Comparison of ENCODE assay signal across 1 cellular context in genomic region chr6:26087284-26088115, GRCh38.
TF ChIP-seq lines count a peak whose summit lies in the region.

A gene with protein sequence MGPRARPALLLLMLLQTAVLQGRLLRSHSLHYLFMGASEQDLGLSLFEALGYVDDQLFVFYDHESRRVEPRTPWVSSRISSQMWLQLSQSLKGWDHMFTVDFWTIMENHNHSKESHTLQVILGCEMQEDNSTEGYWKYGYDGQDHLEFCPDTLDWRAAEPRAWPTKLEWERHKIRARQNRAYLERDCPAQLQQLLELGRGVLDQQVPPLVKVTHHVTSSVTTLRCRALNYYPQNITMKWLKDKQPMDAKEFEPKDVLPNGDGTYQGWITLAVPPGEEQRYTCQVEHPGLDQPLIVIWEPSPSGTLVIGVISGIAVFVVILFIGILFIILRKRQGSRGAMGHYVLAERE (plus strand): TSS chr6:26087429. CDS start chr6:26087441, 12 bp downstream.

TF ChIP-seq in HepG2, 621 proteins besides CTCF, POLR2A, EP300 and RAD21 (continued from another document):
- TF ChIP-seq, protein P1, sequence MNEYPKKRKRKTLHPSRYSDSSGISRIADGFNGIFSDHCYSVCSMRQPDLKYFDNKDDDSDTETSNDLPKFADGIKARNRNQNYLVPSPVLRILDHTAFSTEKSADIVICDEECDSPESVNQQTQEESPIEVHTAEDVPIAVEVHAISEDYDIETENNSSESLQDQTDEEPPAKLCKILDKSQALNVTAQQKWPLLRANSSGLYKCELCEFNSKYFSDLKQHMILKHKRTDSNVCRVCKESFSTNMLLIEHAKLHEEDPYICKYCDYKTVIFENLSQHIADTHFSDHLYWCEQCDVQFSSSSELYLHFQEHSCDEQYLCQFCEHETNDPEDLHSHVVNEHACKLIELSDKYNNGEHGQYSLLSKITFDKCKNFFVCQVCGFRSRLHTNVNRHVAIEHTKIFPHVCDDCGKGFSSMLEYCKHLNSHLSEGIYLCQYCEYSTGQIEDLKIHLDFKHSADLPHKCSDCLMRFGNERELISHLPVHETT (CRISPR knock-in tag; conservative IDR thresholded peaks at IDR 0.05), result no peak
- TF ChIP-seq ZNF879 (CRISPR knock-in tag; IDR thresholded peaks at IDR 0.05) (no peak), RFX3 (CRISPR knock-in tag; IDR thresholded peaks at IDR 0.05) (no peak), TAF15 (IDR thresholded peaks at IDR 0.05; ENCODE audit: low read depth, low read length, poor library complexity, severe bottlenecking) (peak; percentile 52), YEATS2 (CRISPR knock-in tag; IDR thresholded peaks at IDR 0.05; ENCODE audit: borderline replicate concordance) (no peak), ZFYVE20 (CRISPR knock-in tag; IDR thresholded peaks at IDR 0.05; ENCODE audit: borderline replicate concordance, low read depth) (no peak), ZNF224 (CRISPR knock-in tag; IDR thresholded peaks at IDR 0.05) (no peak), NR2F2 (IDR thresholded peaks at IDR 0.05; ENCODE audit: borderline replicate concordance, low read depth) (0 out of 2 replicates have a peak, but pooled peaks have one; percentile 14), TAF1 (CRISPR knock-in tag; IDR thresholded peaks at IDR 0.05) (peak; percentile 51), ZNF550 (CRISPR knock-in tag; IDR thresholded peaks at IDR 0.05; ENCODE audit: borderline replicate concordance) (0 out of 2 replicates have a peak, but pooled peaks have one; percentile 20), MEIS1 (CRISPR knock-in tag; IDR thresholded peaks at IDR 0.05; ENCODE audit: borderline replicate concordance) (peak; percentile 73; the same call in 1 of the 2 replicates)
- TF ChIP-seq, protein P2, sequence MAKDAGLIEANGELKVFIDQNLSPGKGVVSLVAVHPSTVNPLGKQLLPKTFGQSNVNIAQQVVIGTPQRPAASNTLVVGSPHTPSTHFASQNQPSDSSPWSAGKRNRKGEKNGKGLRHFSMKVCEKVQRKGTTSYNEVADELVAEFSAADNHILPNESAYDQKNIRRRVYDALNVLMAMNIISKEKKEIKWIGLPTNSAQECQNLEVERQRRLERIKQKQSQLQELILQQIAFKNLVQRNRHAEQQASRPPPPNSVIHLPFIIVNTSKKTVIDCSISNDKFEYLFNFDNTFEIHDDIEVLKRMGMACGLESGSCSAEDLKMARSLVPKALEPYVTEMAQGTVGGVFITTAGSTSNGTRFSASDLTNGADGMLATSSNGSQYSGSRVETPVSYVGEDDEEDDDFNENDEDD (CRISPR knock-in tag; IDR thresholded peaks at IDR 0.05; ENCODE audit: borderline replicate concordance), result no peak
- TF ChIP-seq, protein P3, sequence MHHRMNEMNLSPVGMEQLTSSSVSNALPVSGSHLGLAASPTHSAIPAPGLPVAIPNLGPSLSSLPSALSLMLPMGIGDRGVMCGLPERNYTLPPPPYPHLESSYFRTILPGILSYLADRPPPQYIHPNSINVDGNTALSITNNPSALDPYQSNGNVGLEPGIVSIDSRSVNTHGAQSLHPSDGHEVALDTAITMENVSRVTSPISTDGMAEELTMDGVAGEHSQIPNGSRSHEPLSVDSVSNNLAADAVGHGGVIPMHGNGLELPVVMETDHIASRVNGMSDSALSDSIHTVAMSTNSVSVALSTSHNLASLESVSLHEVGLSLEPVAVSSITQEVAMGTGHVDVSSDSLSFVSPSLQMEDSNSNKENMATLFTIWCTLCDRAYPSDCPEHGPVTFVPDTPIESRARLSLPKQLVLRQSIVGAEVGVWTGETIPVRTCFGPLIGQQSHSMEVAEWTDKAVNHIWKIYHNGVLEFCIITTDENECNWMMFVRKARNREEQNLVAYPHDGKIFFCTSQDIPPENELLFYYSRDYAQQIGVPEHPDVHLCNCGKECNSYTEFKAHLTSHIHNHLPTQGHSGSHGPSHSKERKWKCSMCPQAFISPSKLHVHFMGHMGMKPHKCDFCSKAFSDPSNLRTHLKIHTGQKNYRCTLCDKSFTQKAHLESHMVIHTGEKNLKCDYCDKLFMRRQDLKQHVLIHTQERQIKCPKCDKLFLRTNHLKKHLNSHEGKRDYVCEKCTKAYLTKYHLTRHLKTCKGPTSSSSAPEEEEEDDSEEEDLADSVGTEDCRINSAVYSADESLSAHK (CRISPR knock-in tag; IDR thresholded peaks at IDR 0.05; ENCODE audit: borderline replicate concordance), result no peak
